17 cellular contexts compared by ENCODE assay signal in the genomic region with DNA sequence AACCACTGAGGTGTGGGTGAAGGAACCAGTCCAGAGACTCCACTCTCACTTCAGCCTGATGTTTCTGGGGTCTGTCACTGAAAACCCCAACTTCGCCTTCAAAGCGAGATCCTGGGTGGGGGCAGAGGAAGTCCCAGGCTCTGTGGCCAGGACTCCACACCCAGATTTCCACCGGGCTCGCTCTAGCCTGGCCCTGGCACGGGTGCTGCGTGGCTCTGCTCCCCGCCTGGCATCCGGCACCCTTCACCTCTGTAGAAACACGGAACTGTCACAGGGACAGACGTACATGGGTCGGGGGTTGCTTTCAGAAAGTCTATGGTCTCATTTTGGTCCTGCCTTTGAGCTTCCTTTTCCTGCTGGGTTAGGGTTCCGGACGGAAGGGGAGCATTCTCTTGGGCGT. TPM values are rescaled to one million over a fixed set of nuclear protein-coding genes. Genes with fewer than 3 reads are reported as not detected.
A peak's percentile ranks its signal among the peaks of the same experiment; 100 is the strongest.
DNase-seq lines count a peak whose midpoint lies in the region; ATAC-seq and TF ChIP-seq lines count a peak whose summit lies in the region.
"Had no signal": no experiment of that assay in that cellular context is flagged by ENCODE, and none has a peak within 500 bp of the region (broad histone marks: within the 10 kb centered on the region; RNA-seq: fewer than 3 reads in every experiment).

No MANE protein-coding gene starts in this region.

- DNase-seq in stimulated activated naive CD8-positive, alpha-beta T cell treated with anti-CD3 and anti-CD28 coated beads, Interleukin-15, Interleukin-2, amounts not matched to agents 100 U/mL and 50 U/mL, for 24 hours, result no peak
- DNase-seq in mammary epithelial cell, result no peak
- no peak for DNase-seq in hepatic stellate cell (ENCODE audit: low spot score)
- no peak for DNase-seq in NCI-H526 (lab: John Stamatoyannopoulos, UW)
- no peak for DNase-seq in T1000 (lab: John Stamatoyannopoulos, UW)
- DNase-seq: activated CD4-positive, alpha-beta T cell treated with anti-CD3 and anti-CD28 coated beads, Interleukin-2, amount 10 ng/mL, durations not matched to agents 24 days and 14 days; activated gamma-delta T cell; cortex of kidney; GF-D8; immature natural killer cell; natural killer cell; NCI-H2081 treated with DMSO at 0.1 percent for 48 hours; stimulated activated CD4-positive, alpha-beta T cell treated with anti-CD3 and anti-CD28 coated beads, Interleukin-12 subunit alpha, Interleukin-12 subunit beta, amount 100 ng/mL, for 4 hours had no signal

- no peaks in the 10 kb centered on the region for H4K20me1 ChIP-seq in mammary epithelial cell (ENCODE audit: insufficient read depth, low read length)

- H3K4me1 ChIP-seq in mammary epithelial cell (ENCODE audit: insufficient read depth, low read length) (peaks cover 65% of the 10 kb centered on the region), neutrophil (ENCODE audit: control insufficient read depth in 1 of 2, insufficient read depth in 1 of 2, low read depth in 1 of 2, low read length in 1 of 2) (peaks cover 59 to 67% of the 10 kb centered on the region in 2 experiments)

- in situ Hi-C loops in mammary epithelial cell (cut with MboI; ENCODE audit: low sequenced_read_pairs in 2 of 2), result loop anchor here (5.0 to 25.0 kb wide), 5 partner anchors 102 to 594 kb away; partner anchors contain the start of genes HPCAL1 (in 1 of the 2) and RRM2 (in 1 of the 2)

- H3K9ac ChIP-seq in mammary epithelial cell (ENCODE audit: insufficient read depth, low read length), result peak overlapping the region; percentile 38
- H3K9ac ChIP-seq: KMS-11 had no signal

- peaks cover 14% of the 10 kb centered on the region for H3K36me3 Mint-ChIP-seq in stimulated activated naive CD8-positive, alpha-beta T cell treated with anti-CD3 and anti-CD28 coated beads, Interleukin-15, Interleukin-2, amounts not matched to agents 100 ng/mL and 50 ng/mL, for 24 hours (ENCODE audit: low read depth)
- H3K36me3 Mint-ChIP-seq: natural killer cell had no signal

- H2AFZ ChIP-seq in mammary epithelial cell (ENCODE audit: low read depth, low read length), result no peak overlapping the region

- no peak overlapping the region for H3K4me3 ChIP-seq in mammary epithelial cell (replicated peaks in 1 of 3; ENCODE audit: insufficient read depth in 1 of 3, low read depth in 2 of 3, low read length in 3 of 3)
- peak overlapping the region; percentile 7 to 64 for H3K4me3 ChIP-seq in neutrophil (ENCODE audit: low read depth in 1 of 2, low read length in 1 of 2)

- no peak overlapping the region for H3K4me2 ChIP-seq in mammary epithelial cell (ENCODE audit: insufficient read depth, low read depth, low read length)
- H3K4me2 ChIP-seq: KMS-11 had no signal

- peak overlapping the region; percentile 39 for H3K4me3 Mint-ChIP-seq in stimulated activated naive CD8-positive, alpha-beta T cell treated with anti-CD3 and anti-CD28 coated beads, Interleukin-15, Interleukin-2, amounts not matched to agents 100 ng/mL and 50 ng/mL, for 24 hours

- peaks cover 18% of the 10 kb centered on the region for H3K79me2 ChIP-seq in mammary epithelial cell (ENCODE audit: insufficient read depth, low read length)

- dilution Hi-C loops in mammary epithelial cell (cut with HindIII; ENCODE audit: low sequenced_read_pairs), result no loop called here

- H3K4me1 Mint-ChIP-seq in stimulated activated naive CD8-positive, alpha-beta T cell treated with anti-CD3 and anti-CD28 coated beads, Interleukin-15, Interleukin-2, amounts not matched to agents 100 ng/mL and 50 ng/mL, for 24 hours (ENCODE audit: low read depth), result peaks cover 83% of the 10 kb centered on the region

- no peaks in the 10 kb centered on the region for H3K27me3 Mint-ChIP-seq in stimulated activated naive CD8-positive, alpha-beta T cell treated with anti-CD3 and anti-CD28 coated beads, Interleukin-15, Interleukin-2, amounts not matched to agents 100 ng/mL and 50 ng/mL, for 24 hours
- H3K27me3 Mint-ChIP-seq: activated CD4-positive, alpha-beta T cell treated with anti-CD3 and anti-CD28 coated beads, Interleukin-2, amount 10 ng/mL, durations not matched to agents 24 days and 14 days had no signal

- H3K27me3 ChIP-seq in mammary epithelial cell (ENCODE audit: insufficient read depth, low read length) (no peaks in the 10 kb centered on the region), neutrophil (no peaks in the 10 kb centered on the region)

- CTCF ChIA-PET in mammary epithelial cell (lab: Charles Lee; ENCODE audit: low non-redundant PET), result no interaction called here

- peak overlapping the region; percentile 75 for H3K27ac ChIP-seq in mammary epithelial cell (ENCODE audit: insufficient read depth, low read depth, low read length)
- peak overlapping the region; percentile 96 for H3K27ac ChIP-seq in neutrophil
- H3K27ac ChIP-seq: KMS-11 had no signal

- WGBS in mammary epithelial cell (ENCODE audit: low coverage, missing lambda C conversion rate), result 92% methylated on average over 11 of the region's 14 CpGs

- BruUV-seq in mammary epithelial cell (replicated peaks; lab: Mats Ljungman, UMichigan), result no TSS peak

- H3K36me3 ChIP-seq in mammary epithelial cell (ENCODE audit: insufficient read depth, low read length) (peaks cover 2% of the 10 kb centered on the region), neutrophil (peaks cover 12% of the 10 kb centered on the region)

- no peak for ATAC-seq in stimulated activated naive CD8-positive, alpha-beta T cell treated with anti-CD3 and anti-CD28 coated beads, Interleukin-15, Interleukin-2, amounts not matched to agents 100 U/mL and 50 U/mL, for 24 hours
- ATAC-seq in GM18868 (IDR thresholded peaks at IDR 0.05; ENCODE audit: unreplicated experiment), result no peak
- ATAC-seq: natural killer cell had no signal

- intact Hi-C loops in mammary epithelial cell (cut with micrococcal nuclease), result no loop called here

- TF ChIP-seq CTCF in mammary epithelial cell (conservative IDR thresholded peaks at IDR 0.05 in 1 of 2, IDR thresholded peaks at IDR 0.05 in 1 of 2; ENCODE audit: extremely low read depth in 1 of 2, insufficient read depth in 1 of 2, low read depth in 1 of 2, low read length in 2 of 2) (no peak), neutrophil (IDR thresholded peaks at IDR 0.05) (no peak)

- peak overlapping the region; percentile 52 for H3K27ac Mint-ChIP-seq in stimulated activated naive CD8-positive, alpha-beta T cell treated with anti-CD3 and anti-CD28 coated beads, Interleukin-15, Interleukin-2, amounts not matched to agents 100 ng/mL and 50 ng/mL, for 24 hours
- H3K27ac Mint-ChIP-seq: activated CD4-positive, alpha-beta T cell treated with anti-CD3 and anti-CD28 coated beads, Interleukin-2, amount 10 ng/mL, durations not matched to agents 24 days and 14 days had no signal

- no peaks in the 10 kb centered on the region for H3K9me3 Mint-ChIP-seq in stimulated activated naive CD8-positive, alpha-beta T cell treated with anti-CD3 and anti-CD28 coated beads, Interleukin-15, Interleukin-2, amounts not matched to agents 100 ng/mL and 50 ng/mL, for 24 hours
- H3K9me3 Mint-ChIP-seq: activated CD4-positive, alpha-beta T cell treated with anti-CD3 and anti-CD28 coated beads, Interleukin-2, amount 10 ng/mL, durations not matched to agents 24 days and 14 days; immature natural killer cell; natural killer cell had no signal

- no peaks in the 10 kb centered on the region for H3K9me3 ChIP-seq in mammary epithelial cell (replicated peaks; ENCODE audit: insufficient read depth, low read length)
- H3K9me3 ChIP-seq in neutrophil, result no peaks in the 10 kb centered on the region

RNA-seq across cellular contexts. Expression of gene ODC1, which starts 41.6 kb away (rescaled TPM):
- 100 to 1,000 TPM in 1 of 2 donors, 10 to 100 TPM in 1; 64.0 to 161 TPM for total RNA-seq in mammary epithelial cell
- polyA plus RNA-seq in mammary epithelial cell, result 253 TPM
- 493 TPM for polyA minus RNA-seq in mammary epithelial cell

Comparison
In these comparisons a context has a peak if more than half of its experiments do, and no peak if none do; other contexts are left out.
1. H3K4me3 ChIP-seq: peak in neutrophil (2 of 2); none in mammary epithelial cell (0 of 3).